In the genomic region with DNA sequence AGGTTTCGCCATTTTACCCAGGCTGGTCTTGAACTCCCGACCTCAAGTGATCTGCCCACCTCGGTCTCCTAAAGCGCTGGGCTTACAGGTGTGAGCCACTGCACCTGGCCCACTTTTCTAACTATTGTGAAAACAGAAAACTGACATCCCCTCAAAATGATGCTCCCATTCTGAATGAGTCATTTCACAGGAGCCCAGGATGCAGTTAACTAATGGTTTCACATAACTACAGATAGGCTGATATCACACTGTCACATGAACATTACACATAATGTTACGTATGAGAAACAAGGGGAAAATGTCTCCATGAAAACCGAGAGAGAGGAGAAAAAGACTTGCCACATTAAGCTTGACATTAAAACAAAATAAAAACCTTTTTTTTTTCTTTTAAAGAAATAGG, we compare ENCODE assay signal across 21 cellular contexts.
"Had no signal": no experiment of that assay in that cellular context is flagged by ENCODE, and none has a peak within 500 bp of the region (broad histone marks: within the 10 kb centered on the region; RNA-seq: fewer than 3 reads in every experiment).

No MANE protein-coding gene starts in this region.

- H3K27me3 Mint-ChIP-seq: natural killer cell treated with Interleukin-12 subunit alpha and Interleukin-12 subunit beta and Interleukin-15 and Interleukin-18, amount 100 ng/mL, for 72 hours; stimulated activated memory B cell treated with anti-CD40 and anti-IgM and Interleukin-4, amounts not matched to agents 10 μg/mL and 1 μg/mL and 100 μg/mL, for 72 hours; stimulated activated naive CD8-positive, alpha-beta T cell treated with anti-CD3 and anti-CD28 coated beads, Interleukin-15, amount 100 ng/mL, for 72 hours had no signal

- H3K36me3 Mint-ChIP-seq: natural killer cell treated with Interleukin-12 subunit alpha and Interleukin-12 subunit beta and Interleukin-15 and Interleukin-18, amount 100 ng/mL, for 72 hours had no signal

- ATAC-seq: activated T-cell treated with anti-CD3 and anti-CD28 coated beads, Interleukin-2, amount 50 U/mL, for 72 hours; left lung; lower lobe of right lung; natural killer cell treated with Interleukin-12 subunit alpha and Interleukin-12 subunit beta and Interleukin-15 and Interleukin-18, amount 100 ng/mL, for 72 hours; stimulated activated memory B cell treated with anti-CD40 and anti-IgM and Interleukin-4, amounts not matched to agents 10 μg/mL and 1 μg/mL and 100 μg/mL, for 72 hours; stimulated activated naive CD8-positive, alpha-beta T cell treated with anti-CD3 and anti-CD28 coated beads, Interleukin-15, amount 100 ng/mL, for 72 hours; upper lobe of right lung had no signal

- DNase-seq: activated CD4-positive, alpha-beta T cell treated with anti-CD3 and anti-CD28 coated beads for 4 hours; activated CD4-positive, alpha-beta T cell treated with anti-CD3 and anti-CD28 coated beads, Interleukin-2, amount 50 U/mL, for 4 hours; activated naive CD4-positive, alpha-beta T cell; activated T-cell treated with anti-CD3 and anti-CD28 coated beads for 4 hours; activated T-cell treated with anti-CD3 and anti-CD28 coated beads, Interleukin-2, amount 50 U/mL, for 72 hours; anterior cingulate cortex; colonic mucosa; effector CD8-positive, alpha-beta T cell; head of caudate nucleus; hippocampal formation; left lung; lower lobe of right lung; mesendoderm; stimulated activated CD4-positive, alpha-beta T cell treated with anti-CD3 and anti-CD28 coated beads, Interleukin-1b, Interleukin-23, amount 100 ng/mL, for 48 hours; stimulated activated CD4-positive, alpha-beta T cell treated with anti-CD3 and anti-CD28 coated beads, Interleukin-4, amount 100 ng/mL, for 4 hours; stimulated activated CD8-positive, alpha-beta memory T cell treated with anti-CD3 and anti-CD28 coated beads, Interleukin-4, amount 100 ng/mL, for 48 hours; stimulated activated naive CD8-positive, alpha-beta T cell treated with anti-CD3 and anti-CD28 coated beads, Interleukin-15, amount 100 ng/mL, for 72 hours; tibial artery; upper lobe of right lung had no signal

- H3K27ac Mint-ChIP-seq: natural killer cell treated with Interleukin-12 subunit alpha and Interleukin-12 subunit beta and Interleukin-15 and Interleukin-18, amount 100 ng/mL, for 72 hours; stimulated activated memory B cell treated with anti-CD40 and anti-IgM and Interleukin-4, amounts not matched to agents 10 μg/mL and 1 μg/mL and 100 μg/mL, for 72 hours; stimulated activated naive CD8-positive, alpha-beta T cell treated with anti-CD3 and anti-CD28 coated beads, Interleukin-15, amount 100 ng/mL, for 72 hours had no signal

- H3K4me1 Mint-ChIP-seq: stimulated activated memory B cell treated with anti-CD40 and anti-IgM and Interleukin-4, amounts not matched to agents 10 μg/mL and 1 μg/mL and 100 μg/mL, for 72 hours had no signal

- H3K4me3 Mint-ChIP-seq: activated T-cell treated with anti-CD3 and anti-CD28 coated beads, Interleukin-2, amount 50 U/mL, for 72 hours; natural killer cell treated with Interleukin-12 subunit alpha and Interleukin-12 subunit beta and Interleukin-15 and Interleukin-18, amount 100 ng/mL, for 72 hours; stimulated activated memory B cell treated with anti-CD40 and anti-IgM and Interleukin-4, amounts not matched to agents 10 μg/mL and 1 μg/mL and 100 μg/mL, for 72 hours; stimulated activated naive CD8-positive, alpha-beta T cell treated with anti-CD3 and anti-CD28 coated beads, Interleukin-15, amount 100 ng/mL, for 72 hours had no signal

- H3K9me3 Mint-ChIP-seq: activated T-cell treated with anti-CD3 and anti-CD28 coated beads, Interleukin-2, amount 50 U/mL, for 72 hours; natural killer cell treated with Interleukin-12 subunit alpha and Interleukin-12 subunit beta and Interleukin-15 and Interleukin-18, amount 100 ng/mL, for 72 hours; stimulated activated naive CD8-positive, alpha-beta T cell treated with anti-CD3 and anti-CD28 coated beads, Interleukin-15, amount 100 ng/mL, for 72 hours had no signal
